ENCODE assay signal across 8 cellular contexts in the genomic region with DNA sequence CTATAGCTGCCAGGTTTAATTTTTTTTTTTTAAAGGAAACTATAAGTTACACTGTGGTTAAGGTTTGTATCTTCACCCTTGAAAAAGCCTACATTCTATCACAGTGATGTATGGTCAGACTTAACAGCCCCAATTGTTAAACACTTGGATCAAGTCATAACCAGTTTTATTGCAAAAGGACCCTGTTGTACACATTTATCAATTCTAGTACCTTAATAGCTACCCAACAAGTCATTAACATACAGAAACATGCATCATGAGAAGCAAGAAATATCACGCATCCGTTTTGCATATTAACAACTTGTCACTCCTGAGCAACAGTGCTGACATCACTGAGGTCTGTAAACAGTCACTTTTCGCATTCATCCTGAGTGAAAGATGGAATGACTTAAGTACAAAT.
DNase-seq lines count a peak whose midpoint lies in the region; ATAC-seq, FAIRE-seq and TF ChIP-seq lines count a peak whose summit lies in the region.
"Not testable (repeated sequence)": the region's sequence is repeated elsewhere in the genome, so short reads cannot be mapped to it uniquely, and the experiment has no call there.

No MANE protein-coding gene starts in this region.

- H3K27ac Mint-ChIP-seq in activated CD4-positive, alpha-beta T cell treated with anti-CD3 and anti-CD28 coated beads for 36 hours, result not testable (repeated sequence)
- H3K27ac Mint-ChIP-seq in activated naive CD4-positive, alpha-beta T cell treated with anti-CD3 and anti-CD28 coated beads, Interleukin-2, amount 50 U/mL, for 24 hours, result peak overlapping the region; percentile 68
- peak overlapping the region; percentile 79 for H3K27ac Mint-ChIP-seq in central memory CD8-positive, alpha-beta T cell (ENCODE audit: low read depth)
- H3K27ac Mint-ChIP-seq in immature natural killer cell, result peak overlapping the region; percentile 64 to 80 (median 74)
- H3K27ac Mint-ChIP-seq in natural killer cell, result peak overlapping the region; percentile 85 to 86

- peak; percentile 79 for FAIRE-seq in urothelium cell line (lab: Jason Lieb, UNC)

- not testable (repeated sequence) for H3K9ac ChIP-seq in OCI-LY1 (ENCODE audit: low read length)

- POLR2A ChIA-PET in activated CD4-positive, alpha-beta T cell treated with anti-CD3 and anti-CD28 coated beads for 36 hours (lab: Charles Lee), result not testable (repeated sequence)

- peak overlapping the region; percentile 36; the same call in 1 of the 2 replicates for H3K4me2 ChIP-seq in DOHH2 (ENCODE audit: low read length)
- H3K4me2 ChIP-seq in OCI-LY1 (ENCODE audit: low read length), result not testable (repeated sequence)

- not testable (repeated sequence) for H3K27ac ChIP-seq in DOHH2 (ENCODE audit: low read depth, low read length)
- peak overlapping the region; percentile 71 for H3K27ac ChIP-seq in OCI-LY1 (ENCODE audit: low read depth, low read length, poor library complexity, severe bottlenecking)

- not testable (repeated sequence) for H3K9me3 Mint-ChIP-seq in activated CD4-positive, alpha-beta T cell treated with anti-CD3 and anti-CD28 coated beads for 36 hours (ENCODE audit: low read depth); activated naive CD4-positive, alpha-beta T cell treated with anti-CD3 and anti-CD28 coated beads, Interleukin-2, amount 50 U/mL, for 24 hours; central memory CD8-positive, alpha-beta T cell; immature natural killer cell; natural killer cell

- H3K4me1 ChIP-seq in DOHH2 (ENCODE audit: control insufficient read depth, low read length), result peaks cover 29% of the 10 kb centered on the region
- H3K4me1 ChIP-seq in OCI-LY1 (ENCODE audit: insufficient read depth, low read length, severe bottlenecking), result peaks cover 24% of the 10 kb centered on the region

- H3K79me2 ChIP-seq in DOHH2 (ENCODE audit: control insufficient read depth, low read length); OCI-LY1 (ENCODE audit: insufficient read depth, low read length): not testable (repeated sequence)

- peak; percentile 39 for ATAC-seq in activated CD4-positive, alpha-beta T cell treated with anti-CD3 and anti-CD28 coated beads for 36 hours
- ATAC-seq in central memory CD8-positive, alpha-beta T cell (replicated peaks; ENCODE audit: extremely low read depth, poor library complexity, severe bottlenecking), result peak; percentile 61
- peak; percentile 58 to 76 (median 65) for ATAC-seq in natural killer cell

- H3K9me3 ChIP-seq in DOHH2 (ENCODE audit: control insufficient read depth, insufficient read depth, low read length); OCI-LY1 (ENCODE audit: low read length): not testable (repeated sequence)

- peaks cover 23% of the 10 kb centered on the region for H3K4me1 Mint-ChIP-seq in activated CD4-positive, alpha-beta T cell treated with anti-CD3 and anti-CD28 coated beads for 36 hours
- peaks cover 43% of the 10 kb centered on the region for H3K4me1 Mint-ChIP-seq in activated naive CD4-positive, alpha-beta T cell treated with anti-CD3 and anti-CD28 coated beads, Interleukin-2, amount 50 U/mL, for 24 hours
- peaks cover 34% of the 10 kb centered on the region for H3K4me1 Mint-ChIP-seq in central memory CD8-positive, alpha-beta T cell
- H3K4me1 Mint-ChIP-seq in immature natural killer cell, result peaks cover 28 to 49% of the 10 kb centered on the region in 2 donors
- peaks cover 30 to 34% of the 10 kb centered on the region in 2 donors for H3K4me1 Mint-ChIP-seq in natural killer cell

- not testable (repeated sequence) for H3K4me3 Mint-ChIP-seq in activated CD4-positive, alpha-beta T cell treated with anti-CD3 and anti-CD28 coated beads for 36 hours; activated naive CD4-positive, alpha-beta T cell treated with anti-CD3 and anti-CD28 coated beads, Interleukin-2, amount 50 U/mL, for 24 hours
- peak overlapping the region; percentile 10 for H3K4me3 Mint-ChIP-seq in central memory CD8-positive, alpha-beta T cell
- H3K4me3 Mint-ChIP-seq in immature natural killer cell (peak overlapping the region; percentile 30 to 79 (median 62)), natural killer cell (peak overlapping the region; percentile 81)

- not testable (repeated sequence) for H4K20me1 ChIP-seq in DOHH2 (ENCODE audit: control insufficient read depth, insufficient read depth, low read depth, low read length); OCI-LY1 (ENCODE audit: insufficient read depth, low read length)

- H3K36me3 Mint-ChIP-seq in activated CD4-positive, alpha-beta T cell treated with anti-CD3 and anti-CD28 coated beads for 36 hours (ENCODE audit: low read depth); activated naive CD4-positive, alpha-beta T cell treated with anti-CD3 and anti-CD28 coated beads, Interleukin-2, amount 50 U/mL, for 24 hours; central memory CD8-positive, alpha-beta T cell (ENCODE audit: insufficient read depth); immature natural killer cell; natural killer cell: not testable (repeated sequence)

- H3K27me3 ChIP-seq in DOHH2 (ENCODE audit: control insufficient read depth, low read length); OCI-LY1 (ENCODE audit: insufficient read depth, low read length): not testable (repeated sequence)

- not testable (repeated sequence) for H3F3A ChIP-seq in DOHH2 (ENCODE audit: control insufficient read depth, insufficient read depth); OCI-LY1 (ENCODE audit: insufficient read depth, low read length)

- CTCF ChIA-PET in activated CD4-positive, alpha-beta T cell treated with anti-CD3 and anti-CD28 coated beads for 36 hours (lab: Charles Lee), result not testable (repeated sequence)

- not testable (repeated sequence) for DNase-seq in activated CD4-positive, alpha-beta T cell treated with anti-CD3 and anti-CD28 coated beads for 36 hours; central memory CD8-positive, alpha-beta T cell (ENCODE audit: low spot score in 2 of 2); natural killer cell; urothelium cell line (ENCODE audit: low spot score)
- peak; percentile 5 to 33 (median 25) for DNase-seq in immature natural killer cell

- not testable (repeated sequence) for TF ChIP-seq CTCF in DOHH2 (IDR thresholded peaks at IDR 0.05; ENCODE audit: low read depth, low read length, poor library complexity, severe bottlenecking); OCI-LY1 (IDR thresholded peaks at IDR 0.05; ENCODE audit: low read length); natural killer cell (IDR thresholded peaks at IDR 0.05)

- intact Hi-C loops in activated CD4-positive, alpha-beta T cell treated with anti-CD3 and anti-CD28 coated beads for 36 hours (cut with DNase I, micrococcal nuclease), result loop anchor here in 1 of 2 experiments (10.0 kb wide), 1 partner anchor 514 kb away; no protein-coding TSS in a partner anchor
- intact Hi-C loops in natural killer cell (cut with micrococcal nuclease), result loop anchor here (1.0 to 2.0 kb wide), 2 partner anchors 105 to 168 kb away; partner anchors contain the start of gene RESF1

- H3K36me3 ChIP-seq in DOHH2 (ENCODE audit: control insufficient read depth, low read length); OCI-LY1 (ENCODE audit: insufficient read depth, low read length): not testable (repeated sequence)

- not testable (repeated sequence) for H3K9me2 ChIP-seq in DOHH2 (replicated peaks; ENCODE audit: control insufficient read depth, low read length); OCI-LY1 (ENCODE audit: low read depth, low read length)

- not testable (repeated sequence) for H3K27me3 Mint-ChIP-seq in activated CD4-positive, alpha-beta T cell treated with anti-CD3 and anti-CD28 coated beads for 36 hours; activated naive CD4-positive, alpha-beta T cell treated with anti-CD3 and anti-CD28 coated beads, Interleukin-2, amount 50 U/mL, for 24 hours; central memory CD8-positive, alpha-beta T cell; immature natural killer cell (ENCODE audit: low read depth in 3 of 3); natural killer cell (ENCODE audit: low read depth in 2 of 2)

- H3K4me3 ChIP-seq in DOHH2 (ENCODE audit: low read length); OCI-LY1 (ENCODE audit: low read depth, low read length, poor library complexity, severe bottlenecking): not testable (repeated sequence)

- not testable (repeated sequence) for H2AFZ ChIP-seq in OCI-LY1 (ENCODE audit: low read length)
